ENCODE assay signal across 14 cellular contexts in the genomic region with DNA sequence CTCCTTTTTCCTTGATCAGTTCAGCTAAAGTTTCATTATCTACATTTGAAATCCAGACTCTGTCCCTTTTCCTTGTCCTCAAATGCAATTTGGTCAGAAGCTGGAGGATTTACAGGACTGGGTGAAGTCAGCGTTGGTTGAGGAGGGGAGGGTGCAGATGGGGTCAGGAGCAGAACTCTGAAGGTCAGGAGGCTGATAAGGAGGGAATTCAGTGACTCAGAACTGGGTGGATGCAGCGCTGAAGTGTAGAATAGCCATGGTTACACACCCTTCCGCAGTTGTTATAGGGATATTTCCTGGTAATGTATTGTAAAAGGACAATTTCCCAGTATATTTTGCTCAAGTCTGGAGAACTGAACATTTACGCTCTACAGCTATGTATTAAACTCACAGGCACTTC.
DNase-seq lines count a peak whose midpoint lies in the region; ATAC-seq and TF ChIP-seq lines count a peak whose summit lies in the region.
"Had no signal": no experiment of that assay in that cellular context is flagged by ENCODE, and none has a peak within 500 bp of the region (broad histone marks: within the 10 kb centered on the region; RNA-seq: fewer than 3 reads in every experiment).

No MANE protein-coding gene starts in this region.

- H2BK5ac ChIP-seq in trophoblast cell (ENCODE audit: low read depth, low read length, poor library complexity), result no peak overlapping the region

- H3K4me1 Mint-ChIP-seq in progenitor cell of endocrine pancreas (ENCODE audit: low read depth), result peaks cover 18% of the 10 kb centered on the region
- H3K4me1 Mint-ChIP-seq: activated CD4-positive, alpha-beta memory T cell treated with anti-CD3 and anti-CD28 coated beads, Interleukin-2, amount 10 ng/mL, durations not matched to agents 7 days and 5 days had no signal

- no CpG with 5 or more reads among the region's 4 CpGs for WGBS in trophoblast cell (ENCODE audit: extremely low coverage, insufficient coverage, insufficient read length)
- 60 to 64% methylated on average over 4 of the region's 4 CpGs for WGBS in thyroid gland, 2 donors
- WGBS in sigmoid colon, 2 donors, result 23 to 59% methylated on average over 4 of the region's 4 CpGs

- no peaks in the 10 kb centered on the region for H3K79me2 ChIP-seq in trophoblast cell (ENCODE audit: control insufficient read depth, insufficient read depth, low read length, poor library complexity)

- peaks cover 3% of the 10 kb centered on the region for H3K27me3 Mint-ChIP-seq in progenitor cell of endocrine pancreas
- H3K27me3 Mint-ChIP-seq: activated CD4-positive, alpha-beta memory T cell treated with anti-CD3 and anti-CD28 coated beads, Interleukin-2, amount 10 ng/mL, durations not matched to agents 7 days and 5 days had no signal

- H3K14ac ChIP-seq in trophoblast cell (ENCODE audit: low read length), result no peak overlapping the region

- ATAC-seq in left cardiac atrium, result peak; percentile 81 to 98

- no peak for TF ChIP-seq EP300 in sigmoid colon (IDR thresholded peaks at IDR 0.05)

- H3K27me3 ChIP-seq in trophoblast cell (ENCODE audit: insufficient read depth, low read length) (no peaks in the 10 kb centered on the region), thyroid gland (no peaks in the 10 kb centered on the region), sigmoid colon (no peaks in the 10 kb centered on the region)

- H3K4me3 ChIP-seq in HEK293 (ENCODE audit: low read depth, low read length) (no peak overlapping the region), trophoblast cell (ENCODE audit: low read depth, low read length) (no peak overlapping the region), thyroid gland (replicated peaks in 1 of 3) (no peak overlapping the region), sigmoid colon (no peak overlapping the region)

- H3K9me3 ChIP-seq in HEK293 (ENCODE audit: control insufficient read depth, insufficient read depth, low read depth, low read length) (no peaks in the 10 kb centered on the region), trophoblast cell (ENCODE audit: insufficient read depth, low read depth, low read length) (no peaks in the 10 kb centered on the region), thyroid gland (no peaks in the 10 kb centered on the region), sigmoid colon (no peaks in the 10 kb centered on the region)

- no peak overlapping the region for H4K91ac ChIP-seq in trophoblast cell (ENCODE audit: low read depth, low read length)

- no peaks in the 10 kb centered on the region for H3K79me1 ChIP-seq in trophoblast cell (ENCODE audit: low read length)

- no peak overlapping the region for H3K9ac ChIP-seq in trophoblast cell (ENCODE audit: low read length)

- H3K23ac ChIP-seq in trophoblast cell (ENCODE audit: low read length), result no peak overlapping the region

- peak overlapping the region; percentile 23 for H3K27ac Mint-ChIP-seq in progenitor cell of endocrine pancreas
- H3K27ac Mint-ChIP-seq: activated CD4-positive, alpha-beta memory T cell treated with anti-CD3 and anti-CD28 coated beads, Interleukin-2, amount 10 ng/mL, durations not matched to agents 7 days and 5 days had no signal

- intact Hi-C loops in left cardiac atrium (cut with DNase I) (loop anchor here in 1 of 2 donors (5.0 kb wide), 1 partner anchor 145 kb away; no protein-coding TSS in a partner anchor), thyroid gland (cut with DNase I) (no loop called here), sigmoid colon (cut with DNase I) (no loop called here)

- H4K12ac ChIP-seq in trophoblast cell (ENCODE audit: low read depth, low read length), result no peak overlapping the region

- CTCF ChIA-PET in HEK293 (lab: Yijun Ruan, JAX), result interaction anchor here (0.6 to 2.7 kb wide), 8 partner anchors 17 to 1233 kb away, joined by 3 to 17 read pairs (median 3); no protein-coding TSS in a partner anchor

- no peak overlapping the region for H2BK120ac ChIP-seq in trophoblast cell (ENCODE audit: insufficient read depth, low read length, poor library complexity)

- no peak overlapping the region for H3K4ac ChIP-seq in trophoblast cell (ENCODE audit: low read depth, low read length)

- POLR2A ChIA-PET in HEK293 (lab: Yijun Ruan, JAX), result interaction anchor here (0.6 kb wide), 1 partner anchor 24 kb away, joined by 4 read pairs; no protein-coding TSS in a partner anchor

- H2BK12ac ChIP-seq in trophoblast cell (ENCODE audit: low read length), result no peak overlapping the region

- no peak overlapping the region for H3K18ac ChIP-seq in trophoblast cell (ENCODE audit: low read length)

- no peaks in the 10 kb centered on the region for H3K36me3 Mint-ChIP-seq in progenitor cell of endocrine pancreas (ENCODE audit: insufficient read depth)

- peak; percentile 7 for DNase-seq in amniotic stem cell (lab: John Stamatoyannopoulos, UW)
- DNase-seq in left cardiac atrium, result peak; percentile 55
- no peak for DNase-seq in progenitor cell of endocrine pancreas (ENCODE audit: low spot score, unreplicated experiment)
- DNase-seq in trophoblast cell, result no peak
- no peak for DNase-seq in thyroid gland
- DNase-seq in sigmoid colon, result no peak
- no peak for DNase-seq in NCI-H2107 (lab: John Stamatoyannopoulos, UW)
- DNase-seq: activated CD4-positive, alpha-beta memory T cell treated with anti-CD3 and anti-CD28 coated beads, Interleukin-2, amount 10 ng/mL, durations not matched to agents 7 days and 5 days; activated gamma-delta T cell; NCI-H446; occipital lobe; T1000 had no signal

- TF ChIP-seq POLR2A in thyroid gland (IDR thresholded peaks at IDR 0.05) (no peak), sigmoid colon (IDR thresholded peaks at IDR 0.05) (no peak)

- H3K9me3 Mint-ChIP-seq in progenitor cell of endocrine pancreas (ENCODE audit: low read depth), result peaks cover 11% of the 10 kb centered on the region
- H3K9me3 Mint-ChIP-seq: activated CD4-positive, alpha-beta memory T cell treated with anti-CD3 and anti-CD28 coated beads, Interleukin-2, amount 10 ng/mL, durations not matched to agents 7 days and 5 days had no signal

- no peaks in the 10 kb centered on the region for H3K4me1 ChIP-seq in HEK293 (ENCODE audit: control insufficient read depth, insufficient read depth, low read length)
- H3K4me1 ChIP-seq in trophoblast cell (ENCODE audit: control insufficient read depth in 1 of 2, insufficient read depth in 2 of 2, low read length in 2 of 2), result no peaks in the 10 kb centered on the region
- H3K4me1 ChIP-seq in thyroid gland, result no peaks in the 10 kb centered on the region
- H3K4me1 ChIP-seq in sigmoid colon, result no peaks in the 10 kb centered on the region

- H3K36me3 ChIP-seq in HEK293 (ENCODE audit: control insufficient read depth in 2 of 2, insufficient read depth in 1 of 2, low read length in 2 of 2) (no peaks in the 10 kb centered on the region), trophoblast cell (ENCODE audit: control insufficient read depth in 1 of 2, insufficient read depth in 2 of 2, low read length in 2 of 2) (no peaks in the 10 kb centered on the region), thyroid gland (no peaks in the 10 kb centered on the region), sigmoid colon (no peaks in the 10 kb centered on the region)

- no peak overlapping the region for H3K4me2 ChIP-seq in trophoblast cell (ENCODE audit: low read length)

- no peak overlapping the region for H2AK5ac ChIP-seq in trophoblast cell (ENCODE audit: low read length)

- H4K8ac ChIP-seq in trophoblast cell (ENCODE audit: low read depth, low read length), result no peak overlapping the region

- no peak for TF ChIP-seq CTCF in HEK293 (tag by site-specific recombination; IDR thresholded peaks at IDR 0.05)
- TF ChIP-seq CTCF in progenitor cell of endocrine pancreas (IDR thresholded peaks at IDR 0.05; ENCODE audit: unreplicated experiment), result no peak
- TF ChIP-seq CTCF in thyroid gland (IDR thresholded peaks at IDR 0.05), result no peak
- TF ChIP-seq CTCF in sigmoid colon (IDR thresholded peaks at IDR 0.05), result no peak

- H3K27ac ChIP-seq in HEK293 (ENCODE audit: extremely low read depth, low read depth, low read length) (no peak overlapping the region), trophoblast cell (ENCODE audit: low read depth, low read length) (no peak overlapping the region), thyroid gland (no peak overlapping the region), sigmoid colon (peak overlapping the region in 1 of 4 donors; percentile 3)
- H3K27ac ChIP-seq: HL-60 had no signal

- H2AFZ ChIP-seq in trophoblast cell (ENCODE audit: insufficient read depth, low read length, poor library complexity), result no peak overlapping the region

- no peak overlapping the region for H3K4me3 Mint-ChIP-seq in progenitor cell of endocrine pancreas (ENCODE audit: low read depth)
- H3K4me3 Mint-ChIP-seq: activated CD4-positive, alpha-beta memory T cell treated with anti-CD3 and anti-CD28 coated beads, Interleukin-2, amount 10 ng/mL, durations not matched to agents 7 days and 5 days had no signal

TF ChIP-seq in HEK293, 187 proteins besides CTCF, POLR2A, EP300 and RAD21:
- TF ChIP-seq ZNF555 (tag by site-specific recombination; conservative IDR thresholded peaks at IDR 0.05), result no peak
- TF ChIP-seq, protein P1, sequence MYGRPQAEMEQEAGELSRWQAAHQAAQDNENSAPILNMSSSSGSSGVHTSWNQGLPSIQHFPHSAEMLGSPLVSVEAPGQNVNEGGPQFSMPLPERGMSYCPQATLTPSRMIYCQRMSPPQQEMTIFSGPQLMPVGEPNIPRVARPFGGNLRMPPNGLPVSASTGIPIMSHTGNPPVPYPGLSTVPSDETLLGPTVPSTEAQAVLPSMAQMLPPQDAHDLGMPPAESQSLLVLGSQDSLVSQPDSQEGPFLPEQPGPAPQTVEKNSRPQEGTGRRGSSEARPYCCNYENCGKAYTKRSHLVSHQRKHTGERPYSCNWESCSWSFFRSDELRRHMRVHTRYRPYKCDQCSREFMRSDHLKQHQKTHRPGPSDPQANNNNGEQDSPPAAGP (tag by site-specific recombination; IDR thresholded peaks at IDR 0.05), result peak; percentile 61
TF ChIP-seq in HEK293: peak in this region for 1.

Comparison
In these comparisons a context has a peak if more than half of its experiments do, and no peak if none do; other contexts are left out.
1. DNase-seq: peak in amniotic stem cell (single experiment) and left cardiac atrium (single experiment); none in progenitor cell of endocrine pancreas (single experiment), trophoblast cell (0 of 2), thyroid gland (0 of 2), sigmoid colon (single experiment) and NCI-H2107 (single experiment).